Comparison of ENCODE assay signal across 11 cellular contexts in genomic region chr17:33521784-33522183, GRCh38.
DNase-seq lines count a peak whose midpoint lies in the region; ATAC-seq and TF ChIP-seq lines count a peak whose summit lies in the region.
"Had no signal": no experiment of that assay in that cellular context is flagged by ENCODE, and none has a peak within 500 bp of the region (broad histone marks: within the 10 kb centered on the region; RNA-seq: fewer than 3 reads in every experiment).

No MANE protein-coding gene starts in this region.

- H3K4me1 ChIP-seq in suprapubic skin: peaks cover 12% of the 10 kb centered on the region

- no peak for ATAC-seq in HG03196 (IDR thresholded peaks at IDR 0.05; ENCODE audit: unreplicated experiment)
- no peak for ATAC-seq in esophagus mucosa

- 0 out of 2 replicates have a peak, but pooled peaks have one; percentile 7 for TF ChIP-seq CTCF in RWPE1 (conservative IDR thresholded peaks at IDR 0.05; ENCODE audit: low read depth)
- TF ChIP-seq CTCF in suprapubic skin (IDR thresholded peaks at IDR 0.05): no peak

- H3K4me3 ChIP-seq in suprapubic skin: no peak overlapping the region

- H3K36me3 ChIP-seq in suprapubic skin: no peaks in the 10 kb centered on the region

- 77% methylated on average over 5 of the region's 5 CpGs for WGBS in suprapubic skin

- POLR2A ChIA-PET in RWPE1 (lab: Yijun Ruan, JAX; ENCODE audit: low non-redundant PET): no interaction called here

- H3K27ac ChIP-seq in RWPE1 (no peak overlapping the region), suprapubic skin (no peak overlapping the region)
- H3K27ac ChIP-seq: HL-60 had no signal

- DNase-seq in ACHN: peak; percentile 38
- peak; percentile 42 for DNase-seq in ELF-1 (ENCODE audit: low read depth, low spot score)
- DNase-seq in RWPE1 (ENCODE audit: low spot score): peak; percentile 34
- DNase-seq in iPS-NIHi11 (ENCODE audit: low spot score): peak; percentile 87
- no peak for DNase-seq in activated naive CD4-positive, alpha-beta T cell (lab: John Stamatoyannopoulos, UW)
- DNase-seq in suprapubic skin (ENCODE audit: low spot score in 2 of 2): no peak
- DNase-seq: activated CD4-positive, CD25-positive, alpha-beta regulatory T cell; NCI-H510A had no signal

- CTCF ChIA-PET in RWPE1 (lab: Yijun Ruan, JAX): interaction anchor here (0.7 kb wide), 1 partner anchor 112 kb away, joined by 5 read pairs; no protein-coding TSS in a partner anchor

- no peak for TF ChIP-seq POLR2A in suprapubic skin (IDR thresholded peaks at IDR 0.05)

- no peak for TF ChIP-seq EP300 in suprapubic skin (IDR thresholded peaks at IDR 0.05)

- H3K9me3 ChIP-seq in suprapubic skin: no peaks in the 10 kb centered on the region

- in situ Hi-C loops in ACHN (cut with HindIII; ENCODE audit: low pct_ligation_motif_present, low pct_unique_long_range_greater_than_20kb, low sequenced_read_pairs): no loop called here

- no peaks in the 10 kb centered on the region for H3K27me3 ChIP-seq in suprapubic skin

Comparison
In these comparisons a context has a peak if more than half of its experiments do, and no peak if none do; other contexts are left out.
1. DNase-seq: peak in ACHN (single experiment), ELF-1 (single experiment), RWPE1 (single experiment) and iPS-NIHi11 (single experiment); none in activated naive CD4-positive, alpha-beta T cell (0 of 4) and suprapubic skin (0 of 2).